ENCODE assay signal across 22 cellular contexts in genomic region chr10:129966831-129967578, GRCh38. TPM values are rescaled to one million over a fixed set of nuclear protein-coding genes. Genes with fewer than 3 reads are reported as not detected.
A peak's percentile ranks its signal among the peaks of the same experiment; 100 is the strongest.
DNase-seq lines count a peak whose midpoint lies in the region; ATAC-seq, FAIRE-seq and TF ChIP-seq lines count a peak whose summit lies in the region.
"Had no signal": no experiment of that assay in that cellular context is flagged by ENCODE, and none has a peak within 500 bp of the region (broad histone marks: within the 10 kb centered on the region; RNA-seq: fewer than 3 reads in every experiment).

No MANE protein-coding gene starts in this region.

- peaks cover 9% of the 10 kb centered on the region; the same call in 1 of the 3 replicates for H3K4me1 ChIP-seq in A549
- H3K4me1 ChIP-seq in HUES64 (ENCODE audit: insufficient read depth, low read length) = peaks cover 26% of the 10 kb centered on the region
- peaks cover 15% of the 10 kb centered on the region; the same call in 1 of the 2 replicates for H3K4me1 ChIP-seq in iPS-20b (ENCODE audit: insufficient read depth, low read length)

- peaks cover 98% of the 10 kb centered on the region for H3K27me3 ChIP-seq in HUES64 (ENCODE audit: insufficient read depth, low read length)
- H3K27me3 ChIP-seq in iPS-20b (ENCODE audit: insufficient read depth, low read length) = peaks cover 98% of the 10 kb centered on the region

- no peak for TF ChIP-seq EP300 in A549 (IDR thresholded peaks at IDR 0.05)

- WGBS in A549 (ENCODE audit: missing lambda C conversion rate) = 46% methylated on average over 32 of the region's 61 CpGs
- under 1% methylated on average over 61 of the region's 61 CpGs for WGBS in HUES64

- no peak for TF ChIP-seq RAD21 in A549 (conservative IDR thresholded peaks at IDR 0.05 in 1 of 2, IDR thresholded peaks at IDR 0.05 in 1 of 2)

- peak overlapping the region; percentile 43 for H3K4me2 ChIP-seq in A549

- ATAC-seq in A549 = no peak
- no peak for ATAC-seq in GM18868 (IDR thresholded peaks at IDR 0.05; ENCODE audit: unreplicated experiment)
- no peak for ATAC-seq in HG02870 (IDR thresholded peaks at IDR 0.05; ENCODE audit: unreplicated experiment)
- ATAC-seq in GM18858 (IDR thresholded peaks at IDR 0.05; ENCODE audit: unreplicated experiment) = no peak
- ATAC-seq: activated T-cell treated with anti-CD3 and anti-CD28 coated beads, Interleukin-2, amount 50 U/mL, for 72 hours; esophagus mucosa; pancreas had no signal

- intact Hi-C loops in posterior vena cava (cut with DNase I) = loop anchor here in 1 of 2 donors (5.0 to 10.0 kb wide), 3 partner anchors 80 to 935 kb away; partner anchors contain the start of gene MGMT

- H3K9ac ChIP-seq in HUES64 (ENCODE audit: low read depth, low read length) (no peak overlapping the region), iPS-20b (ENCODE audit: low read depth, low read length) (no peak overlapping the region)

- no peak for TF ChIP-seq CTCF in A549 (IDR thresholded peaks at IDR 0.05)

- POLR2A ChIA-PET in A549 (lab: Yijun Ruan, JAX) = no interaction called here

- H3K4me3 ChIP-seq in A549 (no peak overlapping the region), HUES64 (ENCODE audit: low read length) (peak overlapping the region; percentile 30; the same call in 1 of the 2 replicates), iPS-20b (ENCODE audit: low read length) (0 out of 2 replicates have a peak overlapping the region, but pooled peaks have one; percentile 22)
- H3K4me3 ChIP-seq: pancreas had no signal

- H3K36me3 ChIP-seq in HUES64 (ENCODE audit: insufficient read depth, low read length) (no peaks in the 10 kb centered on the region), iPS-20b (ENCODE audit: insufficient read depth, low read depth, low read length) (no peaks in the 10 kb centered on the region)
- H3K36me3 ChIP-seq: breast epithelium, pancreas had no signal

- CTCF ChIA-PET in A549 (lab: Yijun Ruan, JAX) = no interaction called here

- in situ Hi-C loops in ACHN (cut with HindIII; ENCODE audit: low pct_ligation_motif_present, low pct_unique_long_range_greater_than_20kb, low sequenced_read_pairs) = no loop called here

- DNase-seq in A549 (ENCODE audit: low read depth in 1 of 2, low spot score in 1 of 2) = no peak
- peak; percentile 69 for DNase-seq in posterior vena cava (ENCODE audit: low spot score)
- DNase-seq in ACHN = no peak
- DNase-seq: activated B cell treated with CpG ODN at 0.5 μM for 24 hours; activated T-cell treated with anti-CD3 and anti-CD28 coated beads, Interleukin-2, amount 50 U/mL, for 72 hours; CD4-positive, CD25-positive, alpha-beta regulatory T cell; DMS79 treated with DMSO at 0.1 percent for 48 hours; NCI-H510A; Right ventricle myocardium superior had no signal

- no peak for TF ChIP-seq POLR2A in A549 (IDR thresholded peaks at IDR 0.05; ENCODE audit: low read length)

- no peaks in the 10 kb centered on the region for H3K9me3 ChIP-seq in A549
- H3K9me3 ChIP-seq in HUES64 (ENCODE audit: insufficient read depth, low read depth, low read length) = no peaks in the 10 kb centered on the region
- H3K9me3 ChIP-seq in iPS-20b (ENCODE audit: insufficient read depth, low read depth, low read length) = no peaks in the 10 kb centered on the region
- H3K9me3 ChIP-seq: breast epithelium, pancreas had no signal

- no peak overlapping the region for H3K27ac ChIP-seq in A549
- no peak overlapping the region for H3K27ac ChIP-seq in HUES64 (ENCODE audit: low read depth, low read length)
- no peak overlapping the region for H3K27ac ChIP-seq in iPS-20b (ENCODE audit: low read length)
- H3K27ac ChIP-seq: breast epithelium, pancreas had no signal

- FAIRE-seq in A549 (lab: Jason Lieb, UNC) = no peak
- FAIRE-seq: pancreas had no signal

TF ChIP-seq in A549, 52 proteins besides CTCF, POLR2A, EP300 and RAD21:
- TF ChIP-seq NR3C1 (IDR thresholded peaks at IDR 0.05) (no peak), MAFK (IDR thresholded peaks at IDR 0.05; ENCODE audit: partially characterized antibody) (no peak), EHF (CRISPR knock-in tag; IDR thresholded peaks at IDR 0.05) (no peak)
TF ChIP-seq in A549: peak in this region for 0.

RNA-seq across cellular contexts. Expression of gene EBF3, which starts 2.9 kb away (rescaled TPM):
- polyA plus RNA-seq in A549 (2011; rRNA removed) (0.04 TPM in 1 of 2 replicates, not detected in the other), A549 (2017; fragmentation: RNase III; extraction: RNeasy Plus Mini Kit Qiagen cat#74134 plus additional on column Dnase treatment) (0.07 to 0.17 TPM (median 0.12 TPM) in 3 replicates)
- 0.03 TPM in 2 replicates for polyA plus RNA-seq in A549 (2012; cell fraction: cytosol; rRNA removed)
- polyA plus RNA-seq in A549 (2012; cell fraction: nucleus; rRNA removed) = 0.05 and 0.06 TPM in 2 replicates
- 0.24 TPM in 1 of 2 replicates, not detected in the other for polyA minus RNA-seq in A549 (2011; rRNA and poly(A)+ RNA removed)
- 0.65 TPM for polyA plus RNA-seq in HUES64 (2013, experiment 1 of 2)
- polyA plus RNA-seq in HUES64 (2013, experiment 2 of 2) = 1.3 TPM
- total RNA-seq in posterior vena cava = 1 to 10 TPM; 8.7 to 9.1 TPM
- total RNA-seq: activated B cell treated with CpG ODN at 0.5 μM for 24 hours; activated T-cell treated with anti-CD3 and anti-CD28 coated beads, Interleukin-2, amount 50 U/mL, for 72 hours; CD4-positive, CD25-positive, alpha-beta regulatory T cell; HT1080; kidney epithelial cell; MCF 10A; mononuclear cell; T-helper 1 cell treated with Interleukin-12 subunit alpha and Interleukin-12 subunit beta and Interleukin-4 antibody, amounts not matched to agents 30 ng/mL and 1 ng/mL, for 36 hours had no signal
- polyA plus RNA-seq: CD4-positive, CD25-positive, alpha-beta regulatory T cell had no signal
